ENCODE assay signal across 11 cellular contexts in genomic region chr9:104091028-104091590, GRCh38. TPM values are rescaled to one million over a fixed set of nuclear protein-coding genes. Genes with fewer than 3 reads are reported as not detected.
DNase-seq lines count a peak whose midpoint lies in the region; ATAC-seq and TF ChIP-seq lines count a peak whose summit lies in the region.
"Had no signal": no experiment of that assay in that cellular context is flagged by ENCODE, and none has a peak within 500 bp of the region (broad histone marks: within the 10 kb centered on the region; RNA-seq: fewer than 3 reads in every experiment).

No MANE protein-coding gene starts in this region.

- peak overlapping the region; percentile 22 to 42 for H3K4me3 ChIP-seq in muscle layer of duodenum (ENCODE audit: low read depth in 1 of 2, low read length in 2 of 2)

- peaks cover 7 to 30% of the 10 kb centered on the region in 2 donors for H3K4me1 ChIP-seq in muscle layer of duodenum (ENCODE audit: control insufficient read depth in 1 of 2, insufficient read depth in 2 of 2, low read length in 2 of 2)

- H3K4me1 Mint-ChIP-seq in osteocyte (ENCODE audit: unreplicated experiment): peaks cover 29% of the 10 kb centered on the region

- H3K27ac ChIP-seq in muscle layer of duodenum (ENCODE audit: low read length): peak overlapping the region; percentile 55

- peak; percentile 91 for DNase-seq in DMS153 (lab: John Stamatoyannopoulos, UW)
- DNase-seq in NCI-H1092 treated with DMSO at 0.1 percent for 48 hours (lab: John Stamatoyannopoulos, UW): peak; percentile 80
- DNase-seq in amniotic epithelial cell (ENCODE audit: low read depth): peak; percentile 29
- no peak for DNase-seq in osteocyte (ENCODE audit: extremely low spot score, unreplicated experiment)
- DNase-seq in putamen (ENCODE audit: low spot score): no peak
- DNase-seq in stimulated activated naive CD8-positive, alpha-beta T cell treated with anti-CD3 and anti-CD28 coated beads, Interleukin-15, Interleukin-2, amounts not matched to agents 100 U/mL and 50 U/mL, for 24 hours: no peak
- DNase-seq: activated CD8-positive, alpha-beta memory T cell treated with anti-CD3 and anti-CD28 coated beads, Interleukin-2, amount 50 U/mL, for 4 hours; NCI-H1694; occipital lobe had no signal

- H3K9me3 Mint-ChIP-seq in osteocyte (ENCODE audit: unreplicated experiment): no peaks in the 10 kb centered on the region

- no peak for TF ChIP-seq CTCF in osteocyte (IDR thresholded peaks at IDR 0.05)

- H3K36me3 Mint-ChIP-seq in osteocyte (ENCODE audit: unreplicated experiment): no peaks in the 10 kb centered on the region

- peaks cover 0 to 14% of the 10 kb centered on the region in 2 donors for H3K36me3 ChIP-seq in muscle layer of duodenum (ENCODE audit: control insufficient read depth in 1 of 2, insufficient read depth in 2 of 2, low read length in 2 of 2)

- no peak for ATAC-seq in GM18873 (IDR thresholded peaks at IDR 0.05; ENCODE audit: low FRiP score, unreplicated experiment)
- ATAC-seq in stimulated activated naive CD8-positive, alpha-beta T cell treated with anti-CD3 and anti-CD28 coated beads, Interleukin-15, Interleukin-2, amounts not matched to agents 100 U/mL and 50 U/mL, for 24 hours: no peak

- H3K4me3 Mint-ChIP-seq in osteocyte (ENCODE audit: unreplicated experiment): no peak overlapping the region

- H3K27me3 Mint-ChIP-seq in osteocyte (ENCODE audit: unreplicated experiment): peaks cover 19% of the 10 kb centered on the region

- no peak overlapping the region for H3K27ac Mint-ChIP-seq in osteocyte (ENCODE audit: unreplicated experiment)

- H3K27me3 ChIP-seq in muscle layer of duodenum (ENCODE audit: low read depth, low read length): no peaks in the 10 kb centered on the region

- H3K9me3 ChIP-seq in muscle layer of duodenum (ENCODE audit: control insufficient read depth in 1 of 2, low read length in 2 of 2): no peaks in the 10 kb centered on the region

RNA-seq across cellular contexts. Expression of gene SMC2, which starts 3.0 kb away (rescaled TPM):
- total RNA-seq in osteocyte: 11.7 and 13.1 TPM in 2 replicates

Comparison
In these comparisons a context has a peak if more than half of its experiments do, and no peak if none do; other contexts are left out.
1. DNase-seq: peak in DMS153 (single experiment), NCI-H1092 treated with DMSO at 0.1 percent for 48 hours (single experiment) and amniotic epithelial cell (single experiment); none in osteocyte (single experiment), putamen (single experiment) and stimulated activated naive CD8-positive, alpha-beta T cell treated with anti-CD3 and anti-CD28 coated beads, Interleukin-15, Interleukin-2, amounts not matched to agents 100 U/mL and 50 U/mL, for 24 hours (single experiment).